Comparison of ENCODE assay signal across 1 cellular context in genomic region chr1:58899581-58900271, GRCh38.
TF ChIP-seq lines count a peak whose summit lies in the region.

No MANE protein-coding gene starts in this region.

TF ChIP-seq in K562, 482 proteins besides CTCF, POLR2A, EP300 and RAD21 (continued from another document and continues in another):
- TF ChIP-seq CHCHD3 (CRISPR knock-in tag; IDR thresholded peaks at IDR 0.05) (no peak), ADNP (tag; IDR thresholded peaks at IDR 0.05) (peak; percentile 58; the same call in 1 of the 2 replicates), FOXJ3 (CRISPR knock-in tag; IDR thresholded peaks at IDR 0.05) (no peak), DNMT1 (IDR thresholded peaks at IDR 0.05) (no peak), ZNF77 (CRISPR knock-in tag; IDR thresholded peaks at IDR 0.05) (no peak), NCOA2 (IDR thresholded peaks at IDR 0.05; ENCODE audit: partially characterized antibody in 2 of 2) (no peak), NCOA6 (IDR thresholded peaks at IDR 0.05) (no peak), ZBTB26 (CRISPR knock-in tag; IDR thresholded peaks at IDR 0.05) (no peak), ZNF75A (CRISPR knock-in tag; IDR thresholded peaks at IDR 0.05) (no peak), TCF15 (CRISPR knock-in tag; IDR thresholded peaks at IDR 0.05) (0 out of 2 replicates have a peak, but pooled peaks have one; percentile 4), RNF219 (CRISPR knock-in tag; IDR thresholded peaks at IDR 0.05) (no peak), ARID3A (IDR thresholded peaks at IDR 0.05; ENCODE audit: borderline replicate concordance, low read depth, low read length) (no peak), ZKSCAN3 (CRISPR knock-in tag; IDR thresholded peaks at IDR 0.05) (no peak), ZNF639 (CRISPR knock-in tag; conservative IDR thresholded peaks at IDR 0.05 in 1 of 2, IDR thresholded peaks at IDR 0.05 in 1 of 2) (0 out of 4 replicates have a peak, but pooled peaks of 1 of the 2 experiments have one; percentile 8), MBD1 (CRISPR knock-in tag; IDR thresholded peaks at IDR 0.05) (no peak), MTA3 (IDR thresholded peaks at IDR 0.05; ENCODE audit: borderline replicate concordance) (no peak), CHD7 (IDR thresholded peaks at IDR 0.05; ENCODE audit: low read depth, low read length) (no peak), PURB (CRISPR knock-in tag; IDR thresholded peaks at IDR 0.05; ENCODE audit: low read depth) (no peak), BRD4 (IDR thresholded peaks at IDR 0.05) (0 out of 2 replicates have a peak, but pooled peaks have one; percentile 26), RBBP5 (IDR thresholded peaks at IDR 0.05; ENCODE audit: borderline replicate concordance, insufficient read depth, low read length, poor library complexity, severe bottlenecking) (peak; percentile 21), SRSF7 (optimal IDR thresholded peaks at IDR 0.05; ENCODE audit: low read depth, low read length) (no peak), HNRNPH1 (optimal IDR thresholded peaks at IDR 0.05; ENCODE audit: low read depth, low read length) (no peak), WHSC1 (IDR thresholded peaks at IDR 0.05; ENCODE audit: low read length) (no peak), PHB2 (IDR thresholded peaks at IDR 0.05; ENCODE audit: low read depth) (no peak), L3MBTL2 (IDR thresholded peaks at IDR 0.05) (no peak), KLF6 (CRISPR knock-in tag; IDR thresholded peaks at IDR 0.05; ENCODE audit: borderline replicate concordance) (no peak), DEAF1 (CRISPR knock-in tag; IDR thresholded peaks at IDR 0.05) (no peak), ZNF766 (CRISPR knock-in tag; conservative IDR thresholded peaks at IDR 0.05) (no peak), BRCA1 (IDR thresholded peaks at IDR 0.05) (no peak), BRCA1 (CRISPR knock-in tag; IDR thresholded peaks at IDR 0.05) (no peak), KLF16 (IDR thresholded peaks at IDR 0.05) (no peak), FOXA3 (CRISPR knock-in tag; conservative IDR thresholded peaks at IDR 0.05 in 1 of 2, IDR thresholded peaks at IDR 0.05 in 1 of 2) (no peak; a peak in 1 of 4 replicates), ZC3H11A (IDR thresholded peaks at IDR 0.05; ENCODE audit: low read depth, low read length) (no peak), NR2C1 (IDR thresholded peaks at IDR 0.05) (no peak), NR2C1 (tag; IDR thresholded peaks at IDR 0.05) (no peak), IRF2 (CRISPR knock-in tag; IDR thresholded peaks at IDR 0.05) (no peak), PKNOX1 (IDR thresholded peaks at IDR 0.05) (peak; percentile 57), ATF7 (IDR thresholded peaks at IDR 0.05) (no peak)
